In genomic region chr17:8120520-8121443, GRCh38 we compare ENCODE assay signal across 8 cellular contexts. TPM values are rescaled to one million over a fixed set of nuclear protein-coding genes. Genes with fewer than 3 reads are reported as not detected.
A peak's percentile ranks its signal among the peaks of the same experiment; 100 is the strongest.
DNase-seq lines count a peak whose midpoint lies in the region; ATAC-seq and TF ChIP-seq lines count a peak whose summit lies in the region.

No MANE protein-coding gene starts in this region.

- in situ Hi-C loops in ACHN (cut with HindIII; ENCODE audit: low pct_ligation_motif_present, low pct_unique_long_range_greater_than_20kb, low sequenced_read_pairs), result no loop called here

- peak; percentile 80 for DNase-seq in ACHN
- DNase-seq in NCI-H526 (lab: John Stamatoyannopoulos, UW), result peak; percentile 62 to 81
- peak; percentile 67 to 69 for DNase-seq in activated CD4-positive, alpha-beta T cell treated with anti-CD3 and anti-CD28 coated beads, Interleukin-2, amount 50 U/mL, for 4 hours
- DNase-seq in effector CD8-positive, alpha-beta T cell (lab: John Stamatoyannopoulos, UW), result peak; percentile 45
- peak in 1 of 2 experiments; percentile 70 for DNase-seq in mesothelial cell of epicardium (ENCODE audit: low spot score in 2 of 2, unreplicated experiment in 2 of 2)
- peak; percentile 66 to 93 for DNase-seq in stimulated activated effector memory CD8-positive, alpha-beta T cell treated with anti-CD3 and anti-CD28 coated beads, Interleukin-12 subunit alpha, Interleukin-12 subunit beta, amount 100 ng/mL, for 72 hours (ENCODE audit: low spot score in 2 of 2)

- TF ChIP-seq CTCF in mesothelial cell of epicardium (IDR thresholded peaks at IDR 0.05; ENCODE audit: unreplicated experiment), result no peak

- ATAC-seq in GM18517 (IDR thresholded peaks at IDR 0.05; ENCODE audit: unreplicated experiment) (peak; percentile 8), HG02759 (IDR thresholded peaks at IDR 0.05; ENCODE audit: unreplicated experiment) (no peak)
- ATAC-seq in stimulated activated effector memory CD8-positive, alpha-beta T cell treated with anti-CD3 and anti-CD28 coated beads, Interleukin-12 subunit alpha, Interleukin-12 subunit beta, amount 100 ng/mL, for 72 hours, result peak; percentile 3

- peak overlapping the region; percentile 87 for H3K27ac Mint-ChIP-seq in mesothelial cell of epicardium
- peak overlapping the region; percentile 100 for H3K27ac Mint-ChIP-seq in stimulated activated effector memory CD8-positive, alpha-beta T cell treated with anti-CD3 and anti-CD28 coated beads, Interleukin-12 subunit alpha, Interleukin-12 subunit beta, amount 100 ng/mL, for 72 hours

- peak overlapping the region; percentile 92 for H3K4me3 Mint-ChIP-seq in mesothelial cell of epicardium
- H3K4me3 Mint-ChIP-seq in stimulated activated effector memory CD8-positive, alpha-beta T cell treated with anti-CD3 and anti-CD28 coated beads, Interleukin-12 subunit alpha, Interleukin-12 subunit beta, amount 100 ng/mL, for 72 hours, result peak overlapping the region; percentile 82

- H3K9me3 Mint-ChIP-seq in mesothelial cell of epicardium, result no peaks in the 10 kb centered on the region
- no peaks in the 10 kb centered on the region for H3K9me3 Mint-ChIP-seq in stimulated activated effector memory CD8-positive, alpha-beta T cell treated with anti-CD3 and anti-CD28 coated beads, Interleukin-12 subunit alpha, Interleukin-12 subunit beta, amount 100 ng/mL, for 72 hours

- peaks cover 80% of the 10 kb centered on the region for H3K27me3 Mint-ChIP-seq in mesothelial cell of epicardium (ENCODE audit: low read depth)

- no peaks in the 10 kb centered on the region for H3K36me3 Mint-ChIP-seq in mesothelial cell of epicardium
- H3K36me3 Mint-ChIP-seq in stimulated activated effector memory CD8-positive, alpha-beta T cell treated with anti-CD3 and anti-CD28 coated beads, Interleukin-12 subunit alpha, Interleukin-12 subunit beta, amount 100 ng/mL, for 72 hours, result peaks cover 59% of the 10 kb centered on the region

- peaks cover 53% of the 10 kb centered on the region for H3K4me1 Mint-ChIP-seq in mesothelial cell of epicardium
- peaks cover 75% of the 10 kb centered on the region for H3K4me1 Mint-ChIP-seq in stimulated activated effector memory CD8-positive, alpha-beta T cell treated with anti-CD3 and anti-CD28 coated beads, Interleukin-12 subunit alpha, Interleukin-12 subunit beta, amount 100 ng/mL, for 72 hours

RNA-seq across cellular contexts. Expression of gene ALOXE3, which starts 2.5 kb away (rescaled TPM):
- 0.09 to 0.13 TPM in 2 of 3 replicates, not detected in the other for total RNA-seq in mesothelial cell of epicardium

RNA-seq across cellular contexts. Expression of gene HES7, which starts 3.1 kb away (rescaled TPM):
- 0.45 to 0.75 TPM (median 0.66 TPM) in 3 replicates for total RNA-seq in mesothelial cell of epicardium

RNA-seq across cellular contexts. Expression of gene PER1, which starts 31.4 kb away (rescaled TPM):
- 55.2 to 70.2 TPM (median 58.0 TPM) in 3 replicates for total RNA-seq in mesothelial cell of epicardium

RNA-seq across cellular contexts. Expression of gene ALOX12B, which starts 33.3 kb away (rescaled TPM):
- total RNA-seq in mesothelial cell of epicardium, result 0.70 TPM in 1 of 3 replicates, not detected in the others

RNA-seq across cellular contexts. Expression of gene VAMP2, which starts 42.0 kb away (rescaled TPM):
- total RNA-seq in mesothelial cell of epicardium, result 51.3 to 55.3 TPM (median 54.8 TPM) in 3 replicates
